29 cellular contexts compared by ENCODE assay signal in genomic region chr17:72425796-72426173, GRCh38.
"Had no signal": no experiment of that assay in that cellular context is flagged by ENCODE, and none has a peak within 500 bp of the region (broad histone marks: within the 10 kb centered on the region; RNA-seq: fewer than 3 reads in every experiment).

No MANE protein-coding gene starts in this region.

- FAIRE-seq: astrocyte, kidney, pancreas had no signal

- H3K9me3 Mint-ChIP-seq: activated CD4-positive, alpha-beta memory T cell treated with anti-CD3 and anti-CD28 coated beads, Interleukin-2, amount 10 ng/mL, durations not matched to agents 7 days and 5 days; activated CD4-positive, alpha-beta T cell treated with anti-CD3 and anti-CD28 coated beads, Interleukin-2, amount 10 ng/mL, durations not matched to agents 24 days and 14 days; activated T-cell treated with anti-CD3 and anti-CD28 coated beads, Interleukin-2, amount 50 U/mL, for 24 hours; effector memory CD8-positive, alpha-beta T cell had no signal

- H3K36me3 Mint-ChIP-seq: immature natural killer cell; naive thymus-derived CD4-positive, alpha-beta T cell had no signal

- H3K9me3 ChIP-seq: gastrocnemius medialis, pancreas, psoas muscle, stomach, thyroid gland, upper lobe of right lung had no signal

- H3K4me3 ChIP-seq: gastrocnemius medialis, pancreas, psoas muscle, stomach, thyroid gland, upper lobe of right lung had no signal

- H3K27me3 Mint-ChIP-seq: activated CD4-positive, alpha-beta memory T cell treated with anti-CD3 and anti-CD28 coated beads, Interleukin-2, amount 10 ng/mL, durations not matched to agents 7 days and 5 days; activated CD4-positive, alpha-beta T cell treated with anti-CD3 and anti-CD28 coated beads, Interleukin-2, amount 10 ng/mL, durations not matched to agents 24 days and 14 days; activated T-cell treated with anti-CD3 and anti-CD28 coated beads, Interleukin-2, amount 50 U/mL, for 24 hours had no signal

- H3K36me3 ChIP-seq: brain microvascular endothelial cell, gastrocnemius medialis, pancreas, thyroid gland, upper lobe of right lung had no signal

- H3K4me1 ChIP-seq: upper lobe of right lung had no signal

- H3K4me3 Mint-ChIP-seq: activated CD4-positive, alpha-beta memory T cell treated with anti-CD3 and anti-CD28 coated beads, Interleukin-2, amount 10 ng/mL, durations not matched to agents 7 days and 5 days; activated CD4-positive, alpha-beta T cell treated with anti-CD3 and anti-CD28 coated beads, Interleukin-2, amount 10 ng/mL, durations not matched to agents 24 days and 14 days; activated T-cell treated with anti-CD3 and anti-CD28 coated beads, Interleukin-2, amount 50 U/mL, for 24 hours; effector memory CD8-positive, alpha-beta T cell; immature natural killer cell; naive thymus-derived CD4-positive, alpha-beta T cell; stimulated activated naive B cell treated with anti-CD40 and anti-IgM and Interleukin-4, amounts not matched to agents 10 μg/mL and 1 μg/mL and 100 μg/mL, for 72 hours had no signal

- H3K27me3 ChIP-seq: brain microvascular endothelial cell, gastrocnemius medialis, pancreas, stomach, thyroid gland, upper lobe of right lung had no signal

- H3K4me1 Mint-ChIP-seq: immature natural killer cell had no signal

- ATAC-seq: activated T-helper 17 cell treated with anti-CD3 and anti-CD28 coated beads, Interleukin-2, amount 50 U/mL, for 72 hours; effector memory CD8-positive, alpha-beta T cell; gastrocnemius medialis; naive thymus-derived CD4-positive, alpha-beta T cell; pancreas; psoas muscle; stimulated activated naive B cell treated with anti-CD40 and anti-IgM and Interleukin-4, amounts not matched to agents 10 μg/mL and 1 μg/mL and 100 μg/mL, for 72 hours; upper lobe of right lung had no signal

- DNase-seq: activated CD4-positive, alpha-beta memory T cell treated with anti-CD3 and anti-CD28 coated beads, Interleukin-2, amount 10 ng/mL, durations not matched to agents 7 days and 5 days; activated CD4-positive, alpha-beta T cell treated with anti-CD3 and anti-CD28 coated beads, Interleukin-2, amount 10 ng/mL, durations not matched to agents 24 days and 14 days; activated CD4-positive, CD25-positive, alpha-beta regulatory T cell treated with anti-CD3 and anti-CD28 coated beads, Interleukin-2, amount 50 U/mL, for 72 hours; activated CD8-positive, alpha-beta memory T cell treated with anti-CD3 and anti-CD28 coated beads, Interleukin-2, amount 50 U/mL, for 48 hours; activated gamma-delta T cell treated with Interleukin-2 at 50 U/mL for 16 hours; activated naive CD4-positive, alpha-beta T cell treated with anti-CD3 and anti-CD28 coated beads, Interleukin-2, amount 50 U/mL, for 16 hours; activated T-cell treated with anti-CD3 and anti-CD28 coated beads, Interleukin-2, amount 50 U/mL, for 24 hours; amniotic stem cell; brain microvascular endothelial cell; cortex of kidney; effector memory CD8-positive, alpha-beta T cell; erythroblast; gastrocnemius medialis; hypothalamus; immature natural killer cell; kidney; midbrain; naive thymus-derived CD4-positive, alpha-beta T cell; nucleus accumbens; pancreas; psoas muscle; stimulated activated CD4-positive, alpha-beta T cell treated with anti-CD3 and anti-CD28 coated beads, Interleukin-15, amount 100 ng/mL, for 24 hours; stimulated activated CD4-positive, alpha-beta T cell treated with anti-CD3 and anti-CD28 coated beads, Interleukin-2, amount 100 ng/mL, for 24 hours; stimulated activated naive B cell treated with anti-CD40 and anti-IgM and Interleukin-4, amounts not matched to agents 10 μg/mL and 1 μg/mL and 100 μg/mL, for 72 hours; stomach; thyroid gland; upper lobe of right lung had no signal

- H3K27ac Mint-ChIP-seq: activated CD4-positive, alpha-beta memory T cell treated with anti-CD3 and anti-CD28 coated beads, Interleukin-2, amount 10 ng/mL, durations not matched to agents 7 days and 5 days; activated CD4-positive, alpha-beta T cell treated with anti-CD3 and anti-CD28 coated beads, Interleukin-2, amount 10 ng/mL, durations not matched to agents 24 days and 14 days; activated T-cell treated with anti-CD3 and anti-CD28 coated beads, Interleukin-2, amount 50 U/mL, for 24 hours; effector memory CD8-positive, alpha-beta T cell; immature natural killer cell; naive thymus-derived CD4-positive, alpha-beta T cell had no signal

- H3K27ac ChIP-seq: brain microvascular endothelial cell, gastrocnemius medialis, psoas muscle, stomach, thyroid gland, upper lobe of right lung had no signal
